7 cellular contexts compared by ENCODE assay signal in genomic region chr18:75727479-75727878, GRCh38.
DNase-seq lines count a peak whose midpoint lies in the region; ATAC-seq and TF ChIP-seq lines count a peak whose summit lies in the region.

No MANE protein-coding gene starts in this region.

- intact Hi-C loops in psoas muscle (cut with DNase I): no loop called here

- DNase-seq in GDM1 (lab: John Stamatoyannopoulos, UW): peak; percentile 47
- peak; percentile 9 for DNase-seq in HK-2 (ENCODE audit: unreplicated experiment)
- DNase-seq in RWPE2 (ENCODE audit: low spot score): no peak
- DNase-seq in fibroblast of villous mesenchyme (ENCODE audit: low read depth): peak; percentile 39
- DNase-seq in psoas muscle: peak in 1 of 2 donors; percentile 19
- no peak for DNase-seq in NK-92 (lab: John Stamatoyannopoulos, UW; ENCODE audit: unreplicated experiment)

- ATAC-seq in RWPE2 (ENCODE audit: low read depth) (no peak), psoas muscle (no peak), HG03135 (IDR thresholded peaks at IDR 0.05; ENCODE audit: unreplicated experiment) (no peak)

- TF ChIP-seq CTCF in RWPE2 (IDR thresholded peaks at IDR 0.05; ENCODE audit: poor library complexity, severe bottlenecking): peak; percentile 20
- peak; percentile 70 for TF ChIP-seq CTCF in fibroblast of villous mesenchyme (IDR thresholded peaks at IDR 0.05; ENCODE audit: insufficient read depth, low read depth, low read length)
- peak; percentile 10 for TF ChIP-seq CTCF in psoas muscle (IDR thresholded peaks at IDR 0.05)

- 65 to 70% (median 68%) methylated on average over 7 of the region's 7 CpGs for WGBS in psoas muscle, 3 donors

- no peaks in the 10 kb centered on the region for H3K9me3 ChIP-seq in RWPE2 (ENCODE audit: severe bottlenecking)
- no peaks in the 10 kb centered on the region for H3K9me3 ChIP-seq in psoas muscle

- H3K4me3 ChIP-seq in RWPE2 (ENCODE audit: severe bottlenecking) (no peak overlapping the region), fibroblast of villous mesenchyme (ENCODE audit: low read depth, low read length) (no peak overlapping the region), psoas muscle (no peak overlapping the region)

- H3K4me1 ChIP-seq in RWPE2 (ENCODE audit: insufficient read depth, poor library complexity, severe bottlenecking) (no peaks in the 10 kb centered on the region), psoas muscle (no peaks in the 10 kb centered on the region)

- H3K27me3 ChIP-seq in RWPE2 (ENCODE audit: insufficient read depth, poor library complexity, severe bottlenecking): no peaks in the 10 kb centered on the region
- H3K27me3 ChIP-seq in psoas muscle (ENCODE audit: insufficient read depth in 3 of 3, low read length in 2 of 3): no peaks in the 10 kb centered on the region

- no peak overlapping the region for H3K27ac ChIP-seq in RWPE2 (ENCODE audit: poor library complexity, severe bottlenecking)
- no peak overlapping the region for H3K27ac ChIP-seq in psoas muscle

- H3K36me3 ChIP-seq in RWPE2 (ENCODE audit: low read depth): no peaks in the 10 kb centered on the region
- H3K36me3 ChIP-seq in psoas muscle (ENCODE audit: insufficient read depth in 1 of 2, low read depth in 1 of 2): no peaks in the 10 kb centered on the region

Comparison
In these comparisons a context has a peak if more than half of its experiments do, and no peak if none do; other contexts are left out.
1. DNase-seq: peak in GDM1 (single experiment), HK-2 (single experiment) and fibroblast of villous mesenchyme (single experiment); none in RWPE2 (single experiment) and NK-92 (single experiment).
2. CTCF ChIP-seq: peak in every context shown above with its lines; median percentile 70 in fibroblast of villous mesenchyme; 20 in RWPE2; 10 in psoas muscle.